ENCODE assay signal across 8 cellular contexts in the genomic region with DNA sequence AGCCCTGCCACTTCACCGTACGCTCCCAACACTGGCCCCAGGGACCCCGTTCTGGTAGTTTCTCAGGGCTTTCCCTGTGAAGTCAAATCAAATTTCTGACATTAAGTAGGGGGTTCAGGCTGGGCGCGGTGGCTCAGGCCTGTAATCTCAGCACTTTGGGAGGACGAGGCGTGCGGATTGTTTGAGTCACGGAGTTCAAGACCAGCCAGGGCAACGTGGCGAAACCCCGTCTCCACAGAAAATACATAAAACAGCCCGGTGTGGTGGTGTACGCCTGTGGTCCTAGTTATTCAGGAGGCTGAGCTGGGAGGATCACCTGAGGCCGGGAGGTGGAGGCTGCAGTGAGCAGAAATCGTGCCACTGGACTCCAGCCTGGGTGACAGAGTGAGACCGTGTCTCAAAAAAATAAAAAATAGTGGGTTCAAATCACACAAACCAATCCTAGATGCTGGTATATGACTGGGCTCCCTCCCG. TPM values are rescaled to one million over a fixed set of nuclear protein-coding genes. Genes with fewer than 3 reads are reported as not detected.
A peak's percentile ranks its signal among the peaks of the same experiment; 100 is the strongest.
DNase-seq lines count a peak whose midpoint lies in the region; TF ChIP-seq lines count a peak whose summit lies in the region.

No MANE protein-coding gene starts in this region.

- H3F3A ChIP-seq in Loucy (ENCODE audit: low read depth): peaks cover 15% of the 10 kb centered on the region

- H3K4me3 ChIP-seq in Caco-2 (ENCODE audit: low read depth, low read length) (peak overlapping the region; percentile 85), Loucy (ENCODE audit: low read length, poor library complexity, severe bottlenecking) (peak overlapping the region; percentile 89), iPS-20b (ENCODE audit: low read length) (peak overlapping the region; percentile 80)

- H3K4me2 ChIP-seq in Loucy (ENCODE audit: low read depth, low read length, poor library complexity, severe bottlenecking): peak overlapping the region; percentile 80

- H3K79me2 ChIP-seq in Loucy (ENCODE audit: insufficient read depth, low read length): peaks cover 61% of the 10 kb centered on the region

- no TSS peak for BruUV-seq in Caco-2 (replicated peaks; lab: Mats Ljungman, UMichigan)

- CTCF ChIA-PET in Caco-2 (lab: Charles Lee): no interaction called here

- no peaks in the 10 kb centered on the region for H3K9me3 ChIP-seq in Caco-2
- no peaks in the 10 kb centered on the region for H3K9me3 ChIP-seq in Loucy (ENCODE audit: insufficient read depth, low read depth, low read length)
- no peaks in the 10 kb centered on the region for H3K9me3 ChIP-seq in iPS-20b (ENCODE audit: insufficient read depth, low read depth, low read length)

- DNase-seq in Caco-2: no peak
- peak; percentile 46 to 52 for DNase-seq in stimulated activated CD4-positive, alpha-beta T cell treated with anti-CD3 and anti-CD28 coated beads, Interleukin-4, amount 100 ng/mL, for 4 hours
- DNase-seq in NCI-H524 (lab: John Stamatoyannopoulos, UW): no peak
- DNase-seq in NCI-H1436 (lab: John Stamatoyannopoulos, UW): no peak
- DNase-seq in activated gamma-delta T cell (lab: John Stamatoyannopoulos, UW): no peak

- H3K27ac Mint-ChIP-seq in Caco-2 (ENCODE audit: unreplicated experiment): peak overlapping the region; percentile 89
- peak overlapping the region; percentile 99 for H3K27ac Mint-ChIP-seq in activated naive CD4-positive, alpha-beta T cell treated with anti-CD3 and anti-CD28 coated beads, Interleukin-2, amount 50 U/mL, for 24 hours

- no peaks in the 10 kb centered on the region for H3K4me1 Mint-ChIP-seq in Caco-2 (ENCODE audit: low read depth, unreplicated experiment)
- peaks cover 45% of the 10 kb centered on the region for H3K4me1 Mint-ChIP-seq in activated naive CD4-positive, alpha-beta T cell treated with anti-CD3 and anti-CD28 coated beads, Interleukin-2, amount 50 U/mL, for 24 hours

- no peaks in the 10 kb centered on the region for H3K9me2 ChIP-seq in Loucy (replicated peaks; ENCODE audit: low read depth, low read length)

- H4K20me1 ChIP-seq in Loucy (ENCODE audit: insufficient read depth, low read length, poor library complexity, severe bottlenecking): peaks cover 19% of the 10 kb centered on the region

- TF ChIP-seq CTCF in Caco-2 (IDR thresholded peaks at IDR 0.05; ENCODE audit: insufficient read depth in 1 of 2, low read depth in 1 of 2, low read length in 1 of 2, severe bottlenecking in 1 of 2, unreplicated experiment in 1 of 2) (no peak), Loucy (conservative IDR thresholded peaks at IDR 0.05; ENCODE audit: low read length) (no peak)

- H2AFZ ChIP-seq in Loucy (ENCODE audit: low read length): no peak overlapping the region

- POLR2A ChIA-PET in Caco-2 (lab: Charles Lee): no interaction called here

- peak overlapping the region; percentile 83 for H3K4me3 Mint-ChIP-seq in Caco-2 (ENCODE audit: unreplicated experiment)
- H3K4me3 Mint-ChIP-seq in activated naive CD4-positive, alpha-beta T cell treated with anti-CD3 and anti-CD28 coated beads, Interleukin-2, amount 50 U/mL, for 24 hours: peak overlapping the region; percentile 97

- intact Hi-C loops in Caco-2 (cut with micrococcal nuclease; ENCODE audit: unreplicated experiment): loop anchor here (1.0 kb wide), 1 partner anchor 8 kb away; a partner anchor contains a TSS

- H3K4me1 ChIP-seq in Caco-2 (peaks cover 15% of the 10 kb centered on the region), Loucy (ENCODE audit: insufficient read depth, low read length, poor library complexity, severe bottlenecking) (peaks cover 28% of the 10 kb centered on the region), iPS-20b (ENCODE audit: insufficient read depth, low read length) (peaks cover 5% of the 10 kb centered on the region; the same call in 1 of the 2 replicates)

- peaks cover 9% of the 10 kb centered on the region for H3K9me3 Mint-ChIP-seq in Caco-2 (ENCODE audit: unreplicated experiment)
- H3K9me3 Mint-ChIP-seq in activated naive CD4-positive, alpha-beta T cell treated with anti-CD3 and anti-CD28 coated beads, Interleukin-2, amount 50 U/mL, for 24 hours: no peaks in the 10 kb centered on the region

- no peaks in the 10 kb centered on the region for H3K27me3 Mint-ChIP-seq in Caco-2 (ENCODE audit: insufficient read depth, unreplicated experiment)
- H3K27me3 Mint-ChIP-seq in activated naive CD4-positive, alpha-beta T cell treated with anti-CD3 and anti-CD28 coated beads, Interleukin-2, amount 50 U/mL, for 24 hours: no peaks in the 10 kb centered on the region

- H3K27me3 ChIP-seq in Caco-2 (replicated peaks; ENCODE audit: control insufficient read depth, insufficient read depth, low read length) (no peaks in the 10 kb centered on the region), Loucy (ENCODE audit: insufficient read depth, low read length, poor library complexity, severe bottlenecking) (no peaks in the 10 kb centered on the region), iPS-20b (ENCODE audit: insufficient read depth, low read length) (no peaks in the 10 kb centered on the region)

- peaks cover 15% of the 10 kb centered on the region for H3K36me3 Mint-ChIP-seq in Caco-2 (ENCODE audit: insufficient read depth, unreplicated experiment)
- peaks cover 1% of the 10 kb centered on the region for H3K36me3 Mint-ChIP-seq in activated naive CD4-positive, alpha-beta T cell treated with anti-CD3 and anti-CD28 coated beads, Interleukin-2, amount 50 U/mL, for 24 hours

- no peak overlapping the region for H3K27ac ChIP-seq in iPS-20b (ENCODE audit: low read length)

- H3K9ac ChIP-seq in Loucy (ENCODE audit: low read depth, low read length, poor library complexity, severe bottlenecking): peak overlapping the region; percentile 99
- H3K9ac ChIP-seq in iPS-20b (ENCODE audit: low read depth, low read length): peak overlapping the region; percentile 83

- H3K36me3 ChIP-seq in Caco-2 (ENCODE audit: control insufficient read depth, insufficient read depth, low read length): no peaks in the 10 kb centered on the region
- H3K36me3 ChIP-seq in Loucy (ENCODE audit: insufficient read depth, low read length): no peaks in the 10 kb centered on the region; the same call in 1 of the 2 replicates
- peaks cover 11% of the 10 kb centered on the region; the same call in 1 of the 2 replicates for H3K36me3 ChIP-seq in iPS-20b (ENCODE audit: insufficient read depth, low read depth, low read length)

RNA-seq across cellular contexts. Expression of a gene that starts 0.6 kb away (rescaled TPM):
- total RNA-seq in Caco-2 (2022): 99.6 and 99.9 TPM in 2 replicates

RNA-seq across cellular contexts. Expression of a gene that starts 8.6 kb away (rescaled TPM):
- 62.1 and 66.1 TPM in 2 replicates for total RNA-seq in Caco-2 (2022)

RNA-seq across cellular contexts. Expression of a gene that starts 31.5 kb away (rescaled TPM):
- 47.2 and 51.2 TPM in 2 replicates for total RNA-seq in Caco-2 (2022)

RNA-seq across cellular contexts. Expression of a gene that starts 31.8 kb away (rescaled TPM):
- total RNA-seq in Caco-2 (2022): 29.5 and 34.2 TPM in 2 replicates

Comparison
In these comparisons a context has a peak if more than half of its experiments do, and no peak if none do; other contexts are left out.
1. DNase-seq: peak in stimulated activated CD4-positive, alpha-beta T cell treated with anti-CD3 and anti-CD28 coated beads, Interleukin-4, amount 100 ng/mL, for 4 hours (2 of 2); none in Caco-2 (0 of 2), NCI-H524 (0 of 2), NCI-H1436 (single experiment) and activated gamma-delta T cell (single experiment).
2. Peak in every context shown above with its lines, with median percentiles within 50 percentile points of each other: H3K4me3 ChIP-seq.